ENCODE assay signal across 8 cellular contexts in the genomic region with DNA sequence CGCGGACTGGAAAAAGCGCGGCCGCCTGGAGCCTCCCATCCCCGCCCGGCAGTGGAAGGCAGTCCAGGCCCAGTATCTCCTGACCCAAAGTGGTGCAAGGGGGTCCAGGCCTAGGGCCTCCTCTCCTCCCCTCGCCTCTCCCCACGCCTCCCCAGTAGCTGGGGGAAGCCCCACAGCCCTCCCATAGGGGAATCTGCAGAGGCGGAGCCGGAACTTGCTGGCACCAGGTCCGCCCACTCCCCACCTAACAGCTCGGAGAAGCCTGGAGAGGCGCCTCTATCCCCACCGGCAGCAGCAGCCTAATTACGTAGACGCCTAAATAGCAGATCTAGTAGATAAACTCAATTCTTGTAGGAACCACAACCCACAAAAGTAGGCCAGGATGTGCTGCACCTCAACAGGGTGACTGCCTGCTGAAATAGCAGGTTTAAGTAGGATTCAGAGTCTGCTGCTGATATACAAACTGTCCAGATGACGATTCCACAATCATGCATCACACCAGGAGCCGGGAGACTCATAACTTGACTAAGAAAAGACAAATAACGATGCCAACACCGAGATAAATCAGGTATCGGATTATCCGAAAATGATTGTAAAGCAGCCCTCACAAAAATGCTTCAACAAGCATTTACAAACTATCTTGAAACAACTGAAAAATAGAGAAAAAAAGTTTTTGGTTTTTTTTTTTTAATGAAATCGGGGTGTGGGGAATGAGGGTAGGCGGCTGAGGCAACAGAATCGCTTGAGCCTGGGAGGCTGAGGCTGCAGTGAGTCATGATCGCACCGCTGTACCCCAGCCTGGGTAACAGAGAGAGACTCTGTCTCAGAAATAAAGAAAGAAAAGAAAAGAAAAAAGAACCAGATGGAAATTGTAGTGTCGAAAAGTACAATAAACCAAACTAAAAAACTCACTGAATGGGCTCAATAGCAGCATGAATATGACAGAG. TPM values are rescaled to one million over a fixed set of nuclear protein-coding genes. Genes with fewer than 3 reads are reported as not detected.
DNase-seq lines count a peak whose midpoint lies in the region; FAIRE-seq and TF ChIP-seq lines count a peak whose summit lies in the region.

No MANE protein-coding gene starts in this region.

- H3K36me3 ChIP-seq in colonic mucosa, result no peaks in the 10 kb centered on the region

- H3K27ac ChIP-seq in colonic mucosa, result no peak overlapping the region

- H3K4me1 ChIP-seq in colonic mucosa, result no peaks in the 10 kb centered on the region

- WGBS in lower leg skin, 2 donors, result 61 to 70% methylated on average over 21 to 29 of the region's 29 CpGs

- H3K9ac ChIP-seq in colonic mucosa (ENCODE audit: low read depth in 2 of 2, low read length in 2 of 2), result no peak overlapping the region

- no peaks in the 10 kb centered on the region for H3K27me3 ChIP-seq in colonic mucosa

- TF ChIP-seq POLR2A in GM12891 (IDR thresholded peaks at IDR 0.05; ENCODE audit: low read depth, low read length) (no peak), lower leg skin (IDR thresholded peaks at IDR 0.05) (no peak)

- H3K9me3 ChIP-seq in colonic mucosa, result no peaks in the 10 kb centered on the region

- TF ChIP-seq CTCF in colonic mucosa (IDR thresholded peaks at IDR 0.05) (no peak), lower leg skin (IDR thresholded peaks at IDR 0.05) (no peak)

- H3K4me3 ChIP-seq in colonic mucosa (no peak overlapping the region), lower leg skin (ENCODE audit: low read depth, poor library complexity, severe bottlenecking) (no peak overlapping the region)

- intact Hi-C loops in colonic mucosa (cut with DNase I) (no loop called here), lower leg skin (cut with DNase I; ENCODE audit: low total_unique reads) (no loop called here)

- peak; percentile 68 for DNase-seq in GM12891 (ENCODE audit: insufficient read length, low spot score)
- peak in 3 of 4 experiments; percentile 27 to 57 (median 56) for DNase-seq in activated CD4-positive, CD25-positive, alpha-beta regulatory T cell (lab: John Stamatoyannopoulos, UW)
- peak; percentile 30 for DNase-seq in colonic mucosa
- peak; percentile 68 to 72 for DNase-seq in stimulated activated CD4-positive, alpha-beta T cell treated with anti-CD3 and anti-CD28 coated beads, Interleukin-2, amount 100 ng/mL, for 48 hours
- DNase-seq in DMS153 (lab: John Stamatoyannopoulos, UW), result no peak
- no peak for DNase-seq in NCI-H774 (lab: John Stamatoyannopoulos, UW)
- DNase-seq in NCI-H187 (lab: John Stamatoyannopoulos, UW), result no peak
- DNase-seq in lower leg skin (ENCODE audit: low spot score in 2 of 2), result no peak

- no peak for FAIRE-seq in GM12891 (lab: Jason Lieb, UNC)

TF ChIP-seq in GM12891, 5 proteins besides CTCF, POLR2A, EP300 and RAD21:
- no peak for TF ChIP-seq POLR2AphosphoS5 (IDR thresholded peaks at IDR 0.05; ENCODE audit: low read depth, low read length)
- no peak for TF ChIP-seq POU2F2 (IDR thresholded peaks at IDR 0.05; ENCODE audit: low read depth, low read length)
- no peak for TF ChIP-seq SPI1 (IDR thresholded peaks at IDR 0.05; ENCODE audit: low read depth, low read length)
- no peak for TF ChIP-seq TAF1 (IDR thresholded peaks at IDR 0.05; ENCODE audit: low read depth, low read length)
- TF ChIP-seq PAX5 (IDR thresholded peaks at IDR 0.05; ENCODE audit: insufficient read depth, low read length, severe bottlenecking), result no peak
TF ChIP-seq in GM12891: peak in this region for 0.

RNA-seq across cellular contexts. Expression of a gene that starts 11.4 kb away (rescaled TPM):
- 11.3 TPM for polyA plus RNA-seq in GM12891 (2012; ENCODE audit: low read depth, missing spikeins)
- 10 to 100 TPM; 32.7 to 37.7 TPM for total RNA-seq in colonic mucosa
- total RNA-seq in lower leg skin, result 100 to 1,000 TPM in 2 of 4 donors, 10 to 100 TPM in 2; 64.8 to 104 (median 89.8) TPM

RNA-seq across cellular contexts. Expression of a gene that starts 14.6 kb away (rescaled TPM):
- 9.5 TPM for polyA plus RNA-seq in GM12891 (2012; ENCODE audit: low read depth, missing spikeins)
- total RNA-seq in colonic mucosa (10 to 100 TPM; 16.2 to 19.9 TPM), lower leg skin (10 to 100 TPM in 1 of 4 donors, 1 to 10 TPM in 3; 8.6 to 11.6 (median 9.6) TPM)

Comparison
In these comparisons a context has a peak if more than half of its experiments do, and no peak if none do; other contexts are left out.
1. DNase-seq: peak in GM12891 (single experiment), activated CD4-positive, CD25-positive, alpha-beta regulatory T cell (3 of 4), colonic mucosa (single experiment) and stimulated activated CD4-positive, alpha-beta T cell treated with anti-CD3 and anti-CD28 coated beads, Interleukin-2, amount 100 ng/mL, for 48 hours (2 of 2); none in DMS153 (single experiment), NCI-H774 (single experiment), NCI-H187 (0 of 2) and lower leg skin (0 of 2).